20 cellular contexts compared by ENCODE assay signal in the genomic region with DNA sequence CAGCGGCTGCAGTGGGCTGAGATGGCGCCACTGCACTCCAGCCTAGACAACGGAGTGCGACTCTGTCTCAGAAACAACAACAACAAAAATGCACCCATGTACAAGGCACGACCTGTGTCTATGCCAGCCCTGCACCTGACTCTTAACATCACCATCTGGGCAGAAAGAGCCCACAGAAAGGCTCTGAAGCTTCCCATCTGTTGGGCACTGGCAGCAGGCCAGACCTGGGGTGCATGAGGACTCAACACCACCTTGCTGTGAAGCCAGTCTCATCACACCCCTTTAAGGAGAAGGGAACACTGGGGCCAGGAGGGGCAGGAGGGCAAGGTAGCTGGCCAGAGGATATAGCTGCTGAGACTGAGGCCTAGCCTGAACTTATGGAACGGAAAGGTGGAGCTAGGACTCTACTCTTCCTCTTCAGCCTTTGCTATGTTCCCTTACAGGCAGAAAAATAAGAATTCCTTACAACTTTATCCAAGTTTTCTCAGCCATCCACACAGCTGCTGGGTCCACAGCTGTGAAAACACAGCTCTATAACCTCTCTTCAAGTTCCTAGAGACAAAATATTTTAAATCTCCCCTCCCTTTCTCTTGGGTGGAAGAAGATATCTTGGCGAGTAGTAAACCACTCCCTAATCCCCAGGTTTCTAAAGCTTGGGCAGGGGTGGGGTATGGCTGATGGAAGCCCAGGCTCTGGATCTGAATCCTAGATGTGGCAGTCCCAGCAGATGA. TPM values are rescaled to one million over a fixed set of nuclear protein-coding genes. Genes with fewer than 3 reads are reported as not detected.
A peak's percentile ranks its signal among the peaks of the same experiment; 100 is the strongest.
DNase-seq lines count a peak whose midpoint lies in the region; ATAC-seq and TF ChIP-seq lines count a peak whose summit lies in the region.
"Had no signal": no experiment of that assay in that cellular context is flagged by ENCODE, and none has a peak within 500 bp of the region (broad histone marks: within the 10 kb centered on the region; RNA-seq: fewer than 3 reads in every experiment).

No MANE protein-coding gene starts in this region.

- peaks cover 55 to 67% (median 63%) of the 10 kb centered on the region in 11 experiments for H3K36me3 ChIP-seq in BLaER1 treated with 17β-estradiol and CSF1 and Interleukin-3, amounts not matched to agents 10 nM and 100 nM
- H3K36me3 ChIP-seq in DOHH2 (ENCODE audit: control insufficient read depth, low read length) (peaks cover 87% of the 10 kb centered on the region), RWPE2 (ENCODE audit: low read depth) (peaks cover 67% of the 10 kb centered on the region), left lung (peaks cover 5 to 62% of the 10 kb centered on the region in 2 donors)

- H3K4me1 Mint-ChIP-seq in nephron progenitor cell = peaks cover 50% of the 10 kb centered on the region
- peaks cover 48% of the 10 kb centered on the region for H3K4me1 Mint-ChIP-seq in stimulated activated effector memory CD8-positive, alpha-beta T cell treated with anti-CD3 and anti-CD28 coated beads, Interleukin-12 subunit alpha, Interleukin-12 subunit beta, amount 100 ng/mL, for 72 hours

- ATAC-seq in RWPE2 (ENCODE audit: low read depth) = no peak
- ATAC-seq in stimulated activated effector memory CD8-positive, alpha-beta T cell treated with anti-CD3 and anti-CD28 coated beads, Interleukin-12 subunit alpha, Interleukin-12 subunit beta, amount 100 ng/mL, for 72 hours = no peak
- no peak for ATAC-seq in left lung
- ATAC-seq: CD8-positive, alpha-beta T cell; right lobe of liver; stimulated activated naive CD8-positive, alpha-beta T cell treated with anti-CD3 and anti-CD28 coated beads, Interleukin-15, amount 100 ng/mL, for 72 hours had no signal

- DNase-seq in RWPE2 (ENCODE audit: low spot score) (no peak), nephron progenitor cell (no peak), D341Med (ENCODE audit: low spot score) (no peak), left lung (no peak)
- no peak for DNase-seq in stimulated activated effector memory CD8-positive, alpha-beta T cell treated with anti-CD3 and anti-CD28 coated beads, Interleukin-12 subunit alpha, Interleukin-12 subunit beta, amount 100 ng/mL, for 72 hours (ENCODE audit: low spot score in 2 of 2)
- no peak for DNase-seq in stimulated activated CD4-positive, alpha-beta T cell treated with anti-CD3 and anti-CD28 coated beads, Interleukin-1b, Interleukin-23, amount 100 ng/mL, for 48 hours
- DNase-seq: activated CD4-positive, alpha-beta T cell treated with anti-CD3 and anti-CD28 coated beads, Interleukin-2, amount 10 ng/mL, durations not matched to agents 24 days and 14 days; activated effector memory CD4-positive, alpha-beta T cell treated with anti-CD3 and anti-CD28 coated beads, Interleukin-2, amount 50 U/mL, for 16 hours; CD8-positive, alpha-beta T cell; central memory CD4-positive, alpha-beta T cell; glutamatergic neuron; right lobe of liver; stimulated activated naive CD8-positive, alpha-beta T cell treated with anti-CD3 and anti-CD28 coated beads, Interleukin-15, amount 100 ng/mL, for 72 hours had no signal

- peak overlapping the region in 5 of 11 experiments; percentile 91 to 96 (median 94); a peak in 9 of 22 replicates for H3K4me2 ChIP-seq in BLaER1 treated with 17β-estradiol and CSF1 and Interleukin-3, amounts not matched to agents 10 nM and 100 nM
- H3K4me2 ChIP-seq in DOHH2 (ENCODE audit: low read length) = 0 out of 2 replicates have a peak overlapping the region, but pooled peaks have one; percentile 85

- H3K9me3 ChIP-seq in BLaER1 treated with 17β-estradiol and CSF1 and Interleukin-3, amounts not matched to agents 10 nM and 100 nM (replicated peaks in 1 of 11) = no peaks in the 10 kb centered on the region
- H3K9me3 ChIP-seq in DOHH2 (ENCODE audit: control insufficient read depth, insufficient read depth, low read length) = no peaks in the 10 kb centered on the region
- H3K9me3 ChIP-seq in RWPE2 (ENCODE audit: severe bottlenecking) = no peaks in the 10 kb centered on the region
- no peaks in the 10 kb centered on the region for H3K9me3 ChIP-seq in left lung
- H3K9me3 ChIP-seq: HAP-1, right lobe of liver had no signal

- no peak overlapping the region for H3K4me3 ChIP-seq in BLaER1 treated with 17β-estradiol and CSF1 and Interleukin-3, amounts not matched to agents 10 nM and 100 nM
- H3K4me3 ChIP-seq in DOHH2 (ENCODE audit: low read length) (no peak overlapping the region), RWPE2 (ENCODE audit: severe bottlenecking) (no peak overlapping the region), left lung (no peak overlapping the region)
- H3K4me3 ChIP-seq: HAP-1, right lobe of liver had no signal

- H3F3A ChIP-seq in DOHH2 (ENCODE audit: control insufficient read depth, insufficient read depth) = peaks cover 32% of the 10 kb centered on the region

- peak overlapping the region; percentile 11 to 100 (median 100); a peak in 19 of 22 replicates for H3K9ac ChIP-seq in BLaER1 treated with 17β-estradiol and CSF1 and Interleukin-3, amounts not matched to agents 10 nM and 100 nM

- no peaks in the 10 kb centered on the region for H3K9me2 ChIP-seq in DOHH2 (replicated peaks; ENCODE audit: control insufficient read depth, low read length)

- H3K9me3 Mint-ChIP-seq in nephron progenitor cell = no peaks in the 10 kb centered on the region
- H3K9me3 Mint-ChIP-seq in stimulated activated effector memory CD8-positive, alpha-beta T cell treated with anti-CD3 and anti-CD28 coated beads, Interleukin-12 subunit alpha, Interleukin-12 subunit beta, amount 100 ng/mL, for 72 hours = no peaks in the 10 kb centered on the region
- H3K9me3 Mint-ChIP-seq: activated CD4-positive, alpha-beta T cell treated with anti-CD3 and anti-CD28 coated beads, Interleukin-2, amount 10 ng/mL, durations not matched to agents 24 days and 14 days; CD8-positive, alpha-beta T cell; stimulated activated naive CD8-positive, alpha-beta T cell treated with anti-CD3 and anti-CD28 coated beads, Interleukin-15, amount 100 ng/mL, for 72 hours; T-helper 2 cell treated with Interferon-gamma antibody and Interleukin-4, amounts not matched to agents 5 μg/mL and 100 μg/mL, for 36 hours had no signal

- peaks cover 33% of the 10 kb centered on the region for H3K36me3 Mint-ChIP-seq in nephron progenitor cell (ENCODE audit: low read depth)
- peaks cover 76% of the 10 kb centered on the region for H3K36me3 Mint-ChIP-seq in stimulated activated effector memory CD8-positive, alpha-beta T cell treated with anti-CD3 and anti-CD28 coated beads, Interleukin-12 subunit alpha, Interleukin-12 subunit beta, amount 100 ng/mL, for 72 hours

- peaks cover 52 to 75% (median 69%) of the 10 kb centered on the region in 11 experiments for H4K20me1 ChIP-seq in BLaER1 treated with 17β-estradiol and CSF1 and Interleukin-3, amounts not matched to agents 10 nM and 100 nM
- H4K20me1 ChIP-seq in DOHH2 (ENCODE audit: control insufficient read depth, insufficient read depth, low read depth, low read length) = no peaks in the 10 kb centered on the region

- peak overlapping the region; percentile 25 for H3K27ac Mint-ChIP-seq in nephron progenitor cell
- no peak overlapping the region for H3K27ac Mint-ChIP-seq in stimulated activated effector memory CD8-positive, alpha-beta T cell treated with anti-CD3 and anti-CD28 coated beads, Interleukin-12 subunit alpha, Interleukin-12 subunit beta, amount 100 ng/mL, for 72 hours
- H3K27ac Mint-ChIP-seq: activated CD4-positive, alpha-beta T cell treated with anti-CD3 and anti-CD28 coated beads, Interleukin-2, amount 10 ng/mL, durations not matched to agents 24 days and 14 days; CD8-positive, alpha-beta T cell; T-helper 2 cell treated with Interferon-gamma antibody and Interleukin-4, amounts not matched to agents 5 μg/mL and 100 μg/mL, for 36 hours had no signal

- H3K27me3 Mint-ChIP-seq in nephron progenitor cell (ENCODE audit: low read depth, poor library complexity) = no peaks in the 10 kb centered on the region
- H3K27me3 Mint-ChIP-seq: activated CD4-positive, alpha-beta T cell treated with anti-CD3 and anti-CD28 coated beads, Interleukin-2, amount 10 ng/mL, durations not matched to agents 24 days and 14 days; stimulated activated naive CD8-positive, alpha-beta T cell treated with anti-CD3 and anti-CD28 coated beads, Interleukin-15, amount 100 ng/mL, for 72 hours had no signal

- H3K27ac ChIP-seq in BLaER1 treated with 17β-estradiol and CSF1 and Interleukin-3, amounts not matched to agents 10 nM and 100 nM = peak overlapping the region in 9 of 11 experiments; percentile 8 to 100 (median 100); a peak in 6 of 22 replicates
- H3K27ac ChIP-seq in DOHH2 (ENCODE audit: low read depth, low read length) = no peak overlapping the region
- peak overlapping the region; percentile 88 for H3K27ac ChIP-seq in RWPE2 (ENCODE audit: poor library complexity, severe bottlenecking)
- H3K27ac ChIP-seq in left lung = no peak overlapping the region
- H3K27ac ChIP-seq: right lobe of liver had no signal

- H3K27me3 ChIP-seq in BLaER1 treated with 17β-estradiol and CSF1 and Interleukin-3, amounts not matched to agents 10 nM and 100 nM = no peaks in the 10 kb centered on the region
- H3K27me3 ChIP-seq in DOHH2 (ENCODE audit: control insufficient read depth, low read length) = no peaks in the 10 kb centered on the region
- no peaks in the 10 kb centered on the region for H3K27me3 ChIP-seq in RWPE2 (ENCODE audit: insufficient read depth, poor library complexity, severe bottlenecking)
- H3K27me3 ChIP-seq in left lung = no peaks in the 10 kb centered on the region
- H3K27me3 ChIP-seq: right lobe of liver had no signal

- TF ChIP-seq CTCF in DOHH2 (IDR thresholded peaks at IDR 0.05; ENCODE audit: low read depth, low read length, poor library complexity, severe bottlenecking) (no peak), RWPE2 (IDR thresholded peaks at IDR 0.05; ENCODE audit: poor library complexity, severe bottlenecking) (no peak), nephron progenitor cell (IDR thresholded peaks at IDR 0.05) (no peak), left lung (IDR thresholded peaks at IDR 0.05) (no peak)

- peaks cover 64% of the 10 kb centered on the region for H3K79me2 ChIP-seq in DOHH2 (ENCODE audit: control insufficient read depth, low read length)

- peaks cover 30 to 50% (median 45%) of the 10 kb centered on the region in 10 experiments for H3K4me1 ChIP-seq in BLaER1 treated with 17β-estradiol and CSF1 and Interleukin-3, amounts not matched to agents 10 nM and 100 nM
- H3K4me1 ChIP-seq in DOHH2 (ENCODE audit: control insufficient read depth, low read length) (peaks cover 22% of the 10 kb centered on the region), RWPE2 (ENCODE audit: insufficient read depth, poor library complexity, severe bottlenecking) (peaks cover 24% of the 10 kb centered on the region), left lung (peaks cover 22 to 43% of the 10 kb centered on the region in 2 donors)

- intact Hi-C loops in left lung (cut with DNase I) = no loop called here

- H3K4me3 Mint-ChIP-seq in nephron progenitor cell = no peak overlapping the region
- H3K4me3 Mint-ChIP-seq in stimulated activated effector memory CD8-positive, alpha-beta T cell treated with anti-CD3 and anti-CD28 coated beads, Interleukin-12 subunit alpha, Interleukin-12 subunit beta, amount 100 ng/mL, for 72 hours = no peak overlapping the region
- H3K4me3 Mint-ChIP-seq: CD8-positive, alpha-beta T cell had no signal

RNA-seq across cellular contexts. Expression of a gene that starts 2.8 kb away (rescaled TPM):
- total RNA-seq in left lung = 100 to 1,000 TPM; 200 to 205 TPM

RNA-seq across cellular contexts. Expression of a gene that starts 13.0 kb away (rescaled TPM):
- not detected for total RNA-seq in left lung
- total RNA-seq: activated CD4-positive, alpha-beta T cell treated with anti-CD3 and anti-CD28 coated beads, Interleukin-2, amount 10 ng/mL, durations not matched to agents 24 days and 14 days; CD8-positive, alpha-beta T cell; endothelial cell of umbilical vein; right lobe of liver; RPMI7951 had no signal

RNA-seq across cellular contexts. Expression of a gene that starts 21.9 kb away (rescaled TPM):
- total RNA-seq in left lung = 100 to 1,000 TPM; 536 to 562 TPM

RNA-seq across cellular contexts. Expression of a gene that starts 23.9 kb away (rescaled TPM):
- total RNA-seq in left lung = not detected
- total RNA-seq: activated CD4-positive, alpha-beta T cell treated with anti-CD3 and anti-CD28 coated beads, Interleukin-2, amount 10 ng/mL, durations not matched to agents 24 days and 14 days; CD8-positive, alpha-beta T cell; endothelial cell of umbilical vein; HT-29; right lobe of liver; RPMI7951 had no signal

RNA-seq across cellular contexts. Expression of a gene that starts 42.7 kb away (rescaled TPM):
- total RNA-seq in left lung = 1 to 10 TPM in 1 of 2 donors, under 1 TPM in 1; 0.90 to 2.5 TPM
- total RNA-seq: endothelial cell of umbilical vein, HT-29, right lobe of liver, RPMI7951 had no signal

Comparison
In these comparisons a context has a peak if more than half of its experiments do, and no peak if none do; other contexts are left out.
1. H3K27ac ChIP-seq: peak in BLaER1 treated with 17β-estradiol and CSF1 and Interleukin-3, amounts not matched to agents 10 nM and 100 nM (9 of 11) and RWPE2 (single experiment); none in DOHH2 (single experiment) and left lung (0 of 2).